In genomic region chr7:76314042-76314721, GRCh38 we compare ENCODE assay signal across 8 cellular contexts. TPM values are rescaled to one million over a fixed set of nuclear protein-coding genes. Genes with fewer than 3 reads are reported as not detected.
A peak's percentile ranks its signal among the peaks of the same experiment; 100 is the strongest.
DNase-seq lines count a peak whose midpoint lies in the region; ATAC-seq and TF ChIP-seq lines count a peak whose summit lies in the region.

No MANE protein-coding gene starts in this region.

- no peaks in the 10 kb centered on the region for H3K36me3 ChIP-seq in kidney epithelial cell (ENCODE audit: control insufficient read depth, insufficient read depth, low read length)

- H3K4me3 ChIP-seq in AG04449 (ENCODE audit: low read depth, low read length) (no peak overlapping the region), cardiac fibroblast (replicated peaks in 1 of 2; ENCODE audit: low read depth in 2 of 2, low read length in 2 of 2) (no peak overlapping the region), kidney epithelial cell (ENCODE audit: low read depth, low read length) (no peak overlapping the region)

- H3K27me3 ChIP-seq in kidney epithelial cell (ENCODE audit: control insufficient read depth, insufficient read depth, low read length), result no peaks in the 10 kb centered on the region

- ATAC-seq in GM18873 (IDR thresholded peaks at IDR 0.05; ENCODE audit: low FRiP score, unreplicated experiment), result peak; percentile 31
- ATAC-seq in HG03354 (IDR thresholded peaks at IDR 0.05; ENCODE audit: poor library complexity, severe bottlenecking, unreplicated experiment), result peak; percentile 40

- CTCF ChIA-PET in AG04449 (lab: Yijun Ruan, JAX), result interaction anchor here (0.6 to 13.2 kb wide), 47 partner anchors 10 to 448 kb away, joined by 3 to 345 read pairs (median 4); partner anchors contain the start of gene HSPB1

- POLR2A ChIA-PET in AG04449 (lab: Yijun Ruan, JAX), result interaction anchor here (0.7 to 1.0 kb wide), 3 partner anchors 17 to 22 kb away, joined by 3 to 5 read pairs (median 3); no protein-coding TSS in a partner anchor

- peak; percentile 100 for TF ChIP-seq CTCF in AG04449 (IDR thresholded peaks at IDR 0.05; ENCODE audit: insufficient read depth, low read length, missing control alignments)
- peak; percentile 100 for TF ChIP-seq CTCF in cardiac fibroblast (IDR thresholded peaks at IDR 0.05; ENCODE audit: low read depth, low read length)
- TF ChIP-seq CTCF in kidney epithelial cell (IDR thresholded peaks at IDR 0.05; ENCODE audit: insufficient read depth, low read length, poor library complexity, severe bottlenecking), result peak; percentile 100

- DNase-seq in AG04449 (ENCODE audit: low read depth, low spot score), result peak; percentile 67
- peak; percentile 35 to 78 for DNase-seq in NCI-H446 (lab: John Stamatoyannopoulos, UW)
- peak; percentile 87 for DNase-seq in activated CD4-positive, CD25-positive, alpha-beta regulatory T cell treated with anti-CD3 and anti-CD28 coated beads, Interleukin-2, amount 50 U/mL, for 16 hours (ENCODE audit: low read depth, low spot score)
- peak; percentile 95 to 96 for DNase-seq in cardiac fibroblast (ENCODE audit: low read depth in 2 of 2)
- peak; percentile 63 for DNase-seq in kidney epithelial cell (ENCODE audit: low read depth)
- DNase-seq in stimulated activated CD4-positive, alpha-beta T cell treated with anti-CD3 and anti-CD28 coated beads, Interleukin-1b, Interleukin-23, amount 100 ng/mL, for 48 hours, result peak; percentile 96

RNA-seq across cellular contexts. Expression of gene HSPB1, which starts 11.7 kb away (rescaled TPM):
- 138 and 214 TPM in 2 replicates for total RNA-seq in kidney epithelial cell

RNA-seq across cellular contexts. Expression of gene YWHAG, which starts 44.6 kb away (rescaled TPM):
- 114 and 115 TPM in 2 replicates for total RNA-seq in kidney epithelial cell
